Comparison of ENCODE assay signal across 8 cellular contexts in genomic region chr1:92481598-92482403, GRCh38. TPM values are rescaled to one million over a fixed set of nuclear protein-coding genes. Genes with fewer than 3 reads are reported as not detected.
A peak's percentile ranks its signal among the peaks of the same experiment; 100 is the strongest.
DNase-seq lines count a peak whose midpoint lies in the region; ATAC-seq and TF ChIP-seq lines count a peak whose summit lies in the region.

No MANE protein-coding gene starts in this region.

- H3K9me3 Mint-ChIP-seq in activated T-cell treated with anti-CD3 and anti-CD28 coated beads, Interleukin-2, amount 50 U/mL, for 4 hours: no peaks in the 10 kb centered on the region

- TF ChIP-seq POLR2A in right lobe of liver (IDR thresholded peaks at IDR 0.05): no peak
- TF ChIP-seq POLR2A in thyroid gland (IDR thresholded peaks at IDR 0.05): no peak

- peaks cover 43% of the 10 kb centered on the region for H3K27me3 ChIP-seq in ascending aorta
- H3K27me3 ChIP-seq in right lobe of liver: peaks cover 7 to 58% of the 10 kb centered on the region in 2 donors
- peaks cover 25% of the 10 kb centered on the region for H3K27me3 ChIP-seq in thyroid gland

- peaks cover 48% of the 10 kb centered on the region for H3K36me3 Mint-ChIP-seq in activated T-cell treated with anti-CD3 and anti-CD28 coated beads, Interleukin-2, amount 50 U/mL, for 4 hours (ENCODE audit: insufficient read depth)

- TF ChIP-seq CTCF in ascending aorta (IDR thresholded peaks at IDR 0.05): no peak
- TF ChIP-seq CTCF in right lobe of liver (IDR thresholded peaks at IDR 0.05): no peak
- no peak for TF ChIP-seq CTCF in thyroid gland (IDR thresholded peaks at IDR 0.05)

- no peaks in the 10 kb centered on the region for H3K27me3 Mint-ChIP-seq in activated T-cell treated with anti-CD3 and anti-CD28 coated beads, Interleukin-2, amount 50 U/mL, for 4 hours (ENCODE audit: low read depth)

- H3K4me3 ChIP-seq in ascending aorta (peak overlapping the region; percentile 56 to 60), right lobe of liver (peak overlapping the region; percentile 26 to 35 (median 31)), thyroid gland (replicated peaks in 1 of 3) (peak overlapping the region in 2 of 3 donors; percentile 6 to 33)

- H3K4me3 Mint-ChIP-seq in activated T-cell treated with anti-CD3 and anti-CD28 coated beads, Interleukin-2, amount 50 U/mL, for 4 hours: peak overlapping the region; percentile 90

- WGBS in right lobe of liver (ENCODE audit: insufficient coverage, low coverage, low lambda C conversion rate, missing lambda C conversion rate): 26% methylated on average over 31 of the region's 37 CpGs
- WGBS in thyroid gland, 2 donors: 13 to 18% methylated on average over 33 to 36 of the region's 37 CpGs

- H3K27ac ChIP-seq in ascending aorta (no peak overlapping the region), right lobe of liver (no peak overlapping the region), thyroid gland (no peak overlapping the region)

- peaks cover 47% of the 10 kb centered on the region for H3K4me1 Mint-ChIP-seq in activated T-cell treated with anti-CD3 and anti-CD28 coated beads, Interleukin-2, amount 50 U/mL, for 4 hours (ENCODE audit: low read depth)

- no peak for DNase-seq in activated T-cell treated with anti-CD3 and anti-CD28 coated beads, Interleukin-2, amount 50 U/mL, for 4 hours
- no peak for DNase-seq in activated T-cell treated with anti-CD3 and anti-CD28 coated beads, Interleukin-2, amount 50 U/mL, for 1 hour
- DNase-seq in ascending aorta (ENCODE audit: low spot score in 2 of 2) (no peak), right lobe of liver (no peak), thyroid gland (peak in 1 of 2 donors; percentile 17), RKO (ENCODE audit: low spot score) (no peak), NCI-H2107 (lab: John Stamatoyannopoulos, UW) (no peak), HPDE6-E6E7 (ENCODE audit: extremely low spot score) (no peak)

- ATAC-seq in activated T-cell treated with anti-CD3 and anti-CD28 coated beads, Interleukin-2, amount 50 U/mL, for 4 hours: no peak
- ATAC-seq in right lobe of liver: no peak

- H3K9me3 ChIP-seq in ascending aorta (no peaks in the 10 kb centered on the region), right lobe of liver (no peaks in the 10 kb centered on the region), thyroid gland (no peaks in the 10 kb centered on the region)

- peaks cover 25 to 47% of the 10 kb centered on the region in 2 donors for H3K4me1 ChIP-seq in ascending aorta
- peaks cover 0 to 55% (median 22%) of the 10 kb centered on the region in 4 donors for H3K4me1 ChIP-seq in right lobe of liver
- H3K4me1 ChIP-seq in thyroid gland: peaks cover 47 to 66% of the 10 kb centered on the region in 2 donors

- intact Hi-C loops in ascending aorta (cut with DNase I) (no loop called here), right lobe of liver (cut with DNase I) (no loop called here), thyroid gland (cut with DNase I) (no loop called here)

- H3K36me3 ChIP-seq in ascending aorta: no peaks in the 10 kb centered on the region
- no peaks in the 10 kb centered on the region for H3K36me3 ChIP-seq in right lobe of liver
- no peaks in the 10 kb centered on the region for H3K36me3 ChIP-seq in thyroid gland

RNA-seq across cellular contexts. Expression of gene GFI1, which starts 4.9 kb away (rescaled TPM):
- total RNA-seq in activated T-cell treated with anti-CD3 and anti-CD28 coated beads, Interleukin-2, amount 50 U/mL, for 4 hours: 100 to 1,000 TPM in 2 of 3 donors, 10 to 100 TPM in 1; 99.4 to 136 (median 115) TPM
- total RNA-seq in ascending aorta (not detected), right lobe of liver (under 1 TPM; 0.12 to 0.80 (median 0.42) TPM), thyroid gland (1 to 10 TPM in 1 of 4 donors, under 1 TPM in 3; 0.27 to 1.8 (median 0.47) TPM)

Comparison
In these comparisons a context has a peak if more than half of its experiments do, and no peak if none do; other contexts are left out.
1. RNA of gene GFI1, which starts 4.9 kb away (total RNA-seq): 99.4 to 136 TPM in activated T-cell treated with anti-CD3 and anti-CD28 coated beads, Interleukin-2, amount 50 U/mL, for 4 hours; 0.12 to 0.80 TPM in right lobe of liver, 0.27 to 1.8 TPM in thyroid gland and not detected in ascending aorta (single experiment); every median in the first group is over 10 times any median in the second.
2. Peak in every context shown above with its lines, with median percentiles within 50 percentile points of each other: H3K4me3 ChIP-seq.